8 cellular contexts compared by ENCODE assay signal in the genomic region with DNA sequence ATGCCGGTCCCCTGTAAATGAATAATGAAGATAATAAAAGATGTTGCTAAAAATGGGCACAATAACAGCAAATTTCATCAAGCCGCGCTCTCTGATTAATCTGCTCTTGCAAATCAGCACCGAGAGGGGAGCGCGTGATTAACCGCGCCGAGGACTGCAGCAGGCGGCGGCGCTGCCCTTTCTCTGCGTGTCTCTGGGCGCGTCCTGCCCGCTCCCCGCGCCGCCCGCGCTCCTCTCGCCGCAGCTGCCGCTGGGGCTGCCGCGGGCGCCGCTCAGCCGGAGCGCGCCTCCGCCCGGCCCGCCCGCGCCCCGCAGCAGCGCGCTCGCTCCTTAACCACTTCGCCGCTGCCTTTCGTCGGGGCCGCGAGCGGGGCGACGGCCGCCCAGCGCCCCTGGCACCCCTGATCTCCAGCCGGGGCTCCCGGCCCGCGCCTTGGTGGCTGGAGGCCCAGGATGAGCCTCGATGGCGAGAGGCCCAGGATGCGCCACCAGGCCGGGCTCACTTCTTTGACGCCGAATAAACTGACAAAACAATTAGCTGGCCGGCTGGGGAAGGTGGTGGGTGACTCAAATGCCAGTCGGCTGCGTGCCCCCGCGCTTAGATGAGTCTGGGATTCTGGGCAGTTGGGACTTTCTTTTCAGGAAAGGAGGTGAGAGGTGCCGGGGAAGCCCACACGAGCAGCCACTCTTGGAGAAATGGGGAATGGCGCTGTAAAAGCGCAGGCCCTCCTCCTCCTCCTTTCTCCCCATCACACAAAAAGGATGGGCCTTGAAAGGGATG.
DNase-seq lines count a peak whose midpoint lies in the region; ATAC-seq and TF ChIP-seq lines count a peak whose summit lies in the region.

No MANE protein-coding gene starts in this region.

- no peak for TF ChIP-seq POLR2A in spleen (IDR thresholded peaks at IDR 0.05)

- no peaks in the 10 kb centered on the region for H3K27me3 ChIP-seq in GM23248 (replicated peaks; ENCODE audit: insufficient read depth)
- H3K27me3 ChIP-seq in RWPE2 (ENCODE audit: insufficient read depth, poor library complexity, severe bottlenecking), result peaks cover 31% of the 10 kb centered on the region
- H3K27me3 ChIP-seq in spleen (replicated peaks in 1 of 7), result peaks cover 0 to 59% (median 9%) of the 10 kb centered on the region in 7 donors
- H3K27me3 ChIP-seq in naive thymus-derived CD4-positive, alpha-beta T cell (ENCODE audit: control insufficient read depth in 2 of 2, insufficient read depth in 2 of 2, low read length in 2 of 2), result peaks cover 0 to 5% of the 10 kb centered on the region in 2 donors
- no peaks in the 10 kb centered on the region for H3K27me3 ChIP-seq in CD8-positive, alpha-beta memory T cell (ENCODE audit: insufficient read depth, low read length, poor library complexity, severe bottlenecking)

- peaks cover 36 to 50% (median 40%) of the 10 kb centered on the region in 5 donors for H3K27me3 Mint-ChIP-seq in naive thymus-derived CD4-positive, alpha-beta T cell
- peaks cover 17 to 42% of the 10 kb centered on the region in 2 donors for H3K27me3 Mint-ChIP-seq in CD8-positive, alpha-beta memory T cell

- peak overlapping the region; percentile 94 for H2AFZ ChIP-seq in GM23248

- H3K4me1 ChIP-seq in GM23248 (ENCODE audit: insufficient read depth) (no peaks in the 10 kb centered on the region), RWPE2 (ENCODE audit: insufficient read depth, poor library complexity, severe bottlenecking) (no peaks in the 10 kb centered on the region), spleen (peaks cover 0 to 13% (median 4%) of the 10 kb centered on the region in 6 donors)
- no peaks in the 10 kb centered on the region for H3K4me1 ChIP-seq in naive thymus-derived CD4-positive, alpha-beta T cell (ENCODE audit: control insufficient read depth in 2 of 2, insufficient read depth in 2 of 2, low read length in 2 of 2)
- no peaks in the 10 kb centered on the region for H3K4me1 ChIP-seq in CD8-positive, alpha-beta memory T cell (ENCODE audit: insufficient read depth, low read length)

- POLR2A ChIA-PET in naive thymus-derived CD4-positive, alpha-beta T cell (lab: Charles Lee), result no interaction called here
- POLR2A ChIA-PET in CD8-positive, alpha-beta memory T cell (lab: Charles Lee), result no interaction called here

- no peak overlapping the region for H3K27ac ChIP-seq in GM23248
- H3K27ac ChIP-seq in RWPE2 (ENCODE audit: poor library complexity, severe bottlenecking), result no peak overlapping the region
- H3K27ac ChIP-seq in spleen, result no peak overlapping the region
- H3K27ac ChIP-seq in naive thymus-derived CD4-positive, alpha-beta T cell (ENCODE audit: low read depth, low read length), result no peak overlapping the region
- no peak overlapping the region for H3K27ac ChIP-seq in CD8-positive, alpha-beta memory T cell (ENCODE audit: low read depth, low read length)

- CTCF ChIA-PET in naive thymus-derived CD4-positive, alpha-beta T cell (lab: Charles Lee), result no interaction called here
- CTCF ChIA-PET in CD8-positive, alpha-beta memory T cell (lab: Charles Lee), result no interaction called here

- peak overlapping the region; percentile 83 for H3K4me2 ChIP-seq in GM23248 (ENCODE audit: unreplicated experiment)

- peak; percentile 55 for ATAC-seq in RWPE2 (ENCODE audit: low read depth)
- no peak for ATAC-seq in HG02759 (IDR thresholded peaks at IDR 0.05; ENCODE audit: unreplicated experiment)
- ATAC-seq in naive thymus-derived CD4-positive, alpha-beta T cell, result no peak

- 3 to 4% methylated on average over 33 to 50 of the region's 70 CpGs for WGBS in GM23248 (ENCODE audit: low coverage in 1 of 2, low lambda C conversion rate in 2 of 2, missing lambda C conversion rate in 2 of 2), 2 experiments
- WGBS in spleen, 5 donors, result 8 to 16% (median 9%) methylated on average over 35 to 70 of the region's 70 CpGs

- H3K4me3 ChIP-seq in GM23248 (peak overlapping the region; percentile 71), RWPE2 (ENCODE audit: severe bottlenecking) (peak overlapping the region; percentile 9), spleen (peak overlapping the region in 3 of 8 donors; percentile 18 to 52 (median 26))
- H3K4me3 ChIP-seq in naive thymus-derived CD4-positive, alpha-beta T cell (ENCODE audit: low read length), result no peak overlapping the region
- no peak overlapping the region for H3K4me3 ChIP-seq in CD8-positive, alpha-beta memory T cell (ENCODE audit: low read length)

- no peaks in the 10 kb centered on the region for H3K36me3 Mint-ChIP-seq in naive thymus-derived CD4-positive, alpha-beta T cell
- no peaks in the 10 kb centered on the region for H3K36me3 Mint-ChIP-seq in CD8-positive, alpha-beta memory T cell

- H4K20me1 ChIP-seq in GM23248 (ENCODE audit: insufficient read depth), result no peaks in the 10 kb centered on the region

- peak; percentile 75 for DNase-seq in GM23248
- no peak for DNase-seq in RWPE2 (ENCODE audit: low spot score)
- peak; percentile 80 for DNase-seq in globus pallidus (ENCODE audit: low spot score)
- peak in 52 of 56 donors; percentile 6 to 83 (median 60) for DNase-seq in nucleus accumbens (lab: John Stamatoyannopoulos, UW)
- DNase-seq in spleen, result no peak
- DNase-seq in naive thymus-derived CD4-positive, alpha-beta T cell, result no peak
- no peak for DNase-seq in CD8-positive, alpha-beta memory T cell

- H3K79me2 ChIP-seq in GM23248 (ENCODE audit: insufficient read depth), result no peaks in the 10 kb centered on the region

- H3K9me3 ChIP-seq in GM23248 (ENCODE audit: low read depth) (no peaks in the 10 kb centered on the region), RWPE2 (ENCODE audit: severe bottlenecking) (no peaks in the 10 kb centered on the region), spleen (peaks cover 0 to 12% (median 5%) of the 10 kb centered on the region in 8 donors)
- H3K9me3 ChIP-seq in naive thymus-derived CD4-positive, alpha-beta T cell (ENCODE audit: control insufficient read depth in 2 of 3, low read length in 3 of 3), result no peaks in the 10 kb centered on the region
- no peaks in the 10 kb centered on the region for H3K9me3 ChIP-seq in CD8-positive, alpha-beta memory T cell (ENCODE audit: low read length)

- H3K9me3 Mint-ChIP-seq in naive thymus-derived CD4-positive, alpha-beta T cell, result peaks cover 0 to 10% (median 3%) of the 10 kb centered on the region in 11 donors
- H3K9me3 Mint-ChIP-seq in CD8-positive, alpha-beta memory T cell, result peaks cover 0 to 8% (median 0%) of the 10 kb centered on the region in 5 donors

- H3K4me1 Mint-ChIP-seq in naive thymus-derived CD4-positive, alpha-beta T cell, result peaks cover 0 to 5% (median 0%) of the 10 kb centered on the region in 7 donors
- no peaks in the 10 kb centered on the region for H3K4me1 Mint-ChIP-seq in CD8-positive, alpha-beta memory T cell

- H3K9me2 ChIP-seq in GM23248 (ENCODE audit: insufficient read depth), result no peaks in the 10 kb centered on the region

- no peak for TF ChIP-seq CTCF in RWPE2 (IDR thresholded peaks at IDR 0.05; ENCODE audit: poor library complexity, severe bottlenecking)
- TF ChIP-seq CTCF in spleen (IDR thresholded peaks at IDR 0.05 in 8 of 11, conservative IDR thresholded peaks at IDR 0.05 in 3 of 11), result no peak

- H3K36me3 ChIP-seq in GM23248 (ENCODE audit: low read depth) (no peaks in the 10 kb centered on the region), RWPE2 (ENCODE audit: low read depth) (no peaks in the 10 kb centered on the region), spleen (no peaks in the 10 kb centered on the region)
- H3K36me3 ChIP-seq in naive thymus-derived CD4-positive, alpha-beta T cell (ENCODE audit: control insufficient read depth in 2 of 3, insufficient read depth in 3 of 3, low read length in 3 of 3), result no peaks in the 10 kb centered on the region
- H3K36me3 ChIP-seq in CD8-positive, alpha-beta memory T cell (ENCODE audit: insufficient read depth, low read length), result no peaks in the 10 kb centered on the region

- intact Hi-C loops in spleen (cut with DNase I; ENCODE audit: low total_unique reads), result no loop called here
- intact Hi-C loops in naive thymus-derived CD4-positive, alpha-beta T cell (cut with micrococcal nuclease), result no loop called here

- no peak overlapping the region for H3K4me3 Mint-ChIP-seq in naive thymus-derived CD4-positive, alpha-beta T cell
- no peak overlapping the region for H3K4me3 Mint-ChIP-seq in CD8-positive, alpha-beta memory T cell

- in situ Hi-C loops in GM23248 (cut with MboI), result no loop called here

- H3K9ac ChIP-seq in GM23248, result peak overlapping the region; percentile 66

- H3K27ac Mint-ChIP-seq in naive thymus-derived CD4-positive, alpha-beta T cell, result no peak overlapping the region
- H3K27ac Mint-ChIP-seq in CD8-positive, alpha-beta memory T cell, result no peak overlapping the region

- H3F3A ChIP-seq in GM23248 (ENCODE audit: insufficient read depth), result no peaks in the 10 kb centered on the region; the same call in 1 of the 2 replicates

Comparison
In these comparisons a context has a peak if more than half of its experiments do, and no peak if none do; other contexts are left out.
1. DNase-seq: peak in GM23248 (single experiment), globus pallidus (single experiment) and nucleus accumbens (52 of 56); none in RWPE2 (single experiment), spleen (single experiment), naive thymus-derived CD4-positive, alpha-beta T cell (0 of 9) and CD8-positive, alpha-beta memory T cell (0 of 5).
2. H3K4me3 ChIP-seq: peak in GM23248 (single experiment) and RWPE2 (single experiment); none in naive thymus-derived CD4-positive, alpha-beta T cell (single experiment) and CD8-positive, alpha-beta memory T cell (single experiment).